16 cellular contexts compared by ENCODE assay signal in the genomic region with DNA sequence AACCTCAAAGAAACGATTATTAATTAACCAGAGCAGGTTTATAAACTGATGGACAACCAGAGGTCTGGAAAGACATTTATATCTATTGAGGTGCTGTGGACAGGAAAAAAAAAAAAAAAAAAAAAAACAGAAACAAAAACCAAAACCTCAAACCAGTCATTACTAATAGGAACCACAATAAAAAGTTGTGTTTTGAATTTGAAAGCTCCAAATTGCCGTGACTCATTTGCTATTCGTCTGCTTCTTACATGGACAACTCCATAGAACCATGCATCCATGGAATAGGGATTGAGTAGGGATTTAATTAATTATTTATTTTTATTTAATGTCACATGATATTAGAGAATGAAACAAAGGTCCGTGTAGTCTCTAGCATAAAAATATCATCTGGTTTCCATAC.
A peak's percentile ranks its signal among the peaks of the same experiment; 100 is the strongest.
DNase-seq lines count a peak whose midpoint lies in the region; ATAC-seq and TF ChIP-seq lines count a peak whose summit lies in the region.
"Had no signal": no experiment of that assay in that cellular context is flagged by ENCODE, and none has a peak within 500 bp of the region (broad histone marks: within the 10 kb centered on the region; RNA-seq: fewer than 3 reads in every experiment).

No MANE protein-coding gene starts in this region.

- CTCF ChIA-PET in activated CD8-positive, alpha-beta memory T cell treated with anti-CD3 and anti-CD28 coated beads, Interleukin-2, amount 10 ng/mL, durations not matched to agents 7 days and 5 days (lab: Charles Lee), result interaction anchor here (0.7 to 1.3 kb wide), 2 partner anchors 10 to 68 kb away, joined by 3 read pairs; no protein-coding TSS in a partner anchor

- no peak for TF ChIP-seq CTCF in ovary (IDR thresholded peaks at IDR 0.05)
- TF ChIP-seq CTCF in GM20000 (IDR thresholded peaks at IDR 0.05; ENCODE audit: extremely low read depth, missing control alignments), result no peak

- no peaks in the 10 kb centered on the region for H3K27me3 Mint-ChIP-seq in activated CD8-positive, alpha-beta memory T cell treated with anti-CD3 and anti-CD28 coated beads, Interleukin-2, amount 10 ng/mL, durations not matched to agents 7 days and 5 days
- no peaks in the 10 kb centered on the region for H3K27me3 Mint-ChIP-seq in effector memory CD8-positive, alpha-beta T cell
- H3K27me3 Mint-ChIP-seq: dendritic cell treated with granulocyte-macrophage colony-stimulating factor and Interleukin-4, amounts not matched to agents 40 ng/mL and 50 ng/mL, for 4 days; progenitor cell of endocrine pancreas had no signal

- H3K4me1 ChIP-seq in ovary (ENCODE audit: insufficient read depth), result no peaks in the 10 kb centered on the region
- H3K4me1 ChIP-seq: thyroid gland had no signal

- H3K27ac ChIP-seq in ovary, result no peak overlapping the region
- H3K27ac ChIP-seq: A549, thyroid gland had no signal

- ATAC-seq in activated CD8-positive, alpha-beta memory T cell treated with anti-CD3 and anti-CD28 coated beads, Interleukin-2, amount 10 ng/mL, durations not matched to agents 7 days and 5 days, result peak; percentile 15
- ATAC-seq in effector memory CD8-positive, alpha-beta T cell (replicated peaks), result peak; percentile 8
- ATAC-seq in stimulated activated effector memory CD8-positive, alpha-beta T cell treated with anti-CD3 and anti-CD28 coated beads, Interleukin-12 subunit alpha, Interleukin-12 subunit beta, amount 100 ng/mL, for 72 hours, result peak; percentile 60
- ATAC-seq: A549 had no signal

- H3K9me3 Mint-ChIP-seq in activated CD8-positive, alpha-beta memory T cell treated with anti-CD3 and anti-CD28 coated beads, Interleukin-2, amount 10 ng/mL, durations not matched to agents 7 days and 5 days (ENCODE audit: low read depth), result no peaks in the 10 kb centered on the region
- no peaks in the 10 kb centered on the region for H3K9me3 Mint-ChIP-seq in effector memory CD8-positive, alpha-beta T cell
- no peaks in the 10 kb centered on the region for H3K9me3 Mint-ChIP-seq in stimulated activated effector memory CD8-positive, alpha-beta T cell treated with anti-CD3 and anti-CD28 coated beads, Interleukin-12 subunit alpha, Interleukin-12 subunit beta, amount 100 ng/mL, for 72 hours
- H3K9me3 Mint-ChIP-seq: dendritic cell treated with granulocyte-macrophage colony-stimulating factor and Interleukin-4, amounts not matched to agents 40 ng/mL and 50 ng/mL, for 4 days had no signal

- no peak for DNase-seq in activated CD8-positive, alpha-beta memory T cell treated with anti-CD3 and anti-CD28 coated beads, Interleukin-2, amount 10 ng/mL, durations not matched to agents 7 days and 5 days
- DNase-seq in activated CD8-positive, alpha-beta memory T cell treated with anti-CD3 and anti-CD28 coated beads for 24 hours, result no peak
- DNase-seq in LHCN-M2 (ENCODE audit: low read depth), result peak; percentile 71
- no peak for DNase-seq in effector memory CD8-positive, alpha-beta T cell
- DNase-seq in stimulated activated effector memory CD8-positive, alpha-beta T cell treated with anti-CD3 and anti-CD28 coated beads, Interleukin-12 subunit alpha, Interleukin-12 subunit beta, amount 100 ng/mL, for 72 hours (ENCODE audit: low spot score in 2 of 2), result no peak
- DNase-seq in ovary, result no peak
- no peak for DNase-seq in GM20000 (ENCODE audit: low spot score)
- no peak for DNase-seq in H7
- DNase-seq: anterior cingulate cortex, GOT3, midbrain, NCI-H2171, thyroid gland had no signal

- H3K36me3 ChIP-seq in ovary, result no peaks in the 10 kb centered on the region
- H3K36me3 ChIP-seq in H7 (replicated peaks; ENCODE audit: control insufficient read depth, insufficient read depth, low read length), result no peaks in the 10 kb centered on the region
- H3K36me3 ChIP-seq: thyroid gland had no signal

- H3K36me3 Mint-ChIP-seq in activated CD8-positive, alpha-beta memory T cell treated with anti-CD3 and anti-CD28 coated beads, Interleukin-2, amount 10 ng/mL, durations not matched to agents 7 days and 5 days, result peaks cover 4% of the 10 kb centered on the region
- H3K36me3 Mint-ChIP-seq in effector memory CD8-positive, alpha-beta T cell (ENCODE audit: insufficient read depth), result peaks cover 5% of the 10 kb centered on the region
- no peaks in the 10 kb centered on the region for H3K36me3 Mint-ChIP-seq in stimulated activated effector memory CD8-positive, alpha-beta T cell treated with anti-CD3 and anti-CD28 coated beads, Interleukin-12 subunit alpha, Interleukin-12 subunit beta, amount 100 ng/mL, for 72 hours

- H3K27me3 ChIP-seq in ovary (no peaks in the 10 kb centered on the region), H7 (ENCODE audit: control insufficient read depth, insufficient read depth, low read length) (no peaks in the 10 kb centered on the region)
- H3K27me3 ChIP-seq: thyroid gland had no signal

- no peaks in the 10 kb centered on the region for H3K9me3 ChIP-seq in ovary
- H3K9me3 ChIP-seq: A549, thyroid gland had no signal

- H3K4me1 Mint-ChIP-seq in activated CD8-positive, alpha-beta memory T cell treated with anti-CD3 and anti-CD28 coated beads, Interleukin-2, amount 10 ng/mL, durations not matched to agents 7 days and 5 days, result peaks cover 36% of the 10 kb centered on the region
- peaks cover 10 to 60% of the 10 kb centered on the region in 2 donors for H3K4me1 Mint-ChIP-seq in effector memory CD8-positive, alpha-beta T cell (ENCODE audit: low read depth in 2 of 2)
- peaks cover 16% of the 10 kb centered on the region for H3K4me1 Mint-ChIP-seq in stimulated activated effector memory CD8-positive, alpha-beta T cell treated with anti-CD3 and anti-CD28 coated beads, Interleukin-12 subunit alpha, Interleukin-12 subunit beta, amount 100 ng/mL, for 72 hours

- peak overlapping the region; percentile 22 for H3K4me3 Mint-ChIP-seq in activated CD8-positive, alpha-beta memory T cell treated with anti-CD3 and anti-CD28 coated beads, Interleukin-2, amount 10 ng/mL, durations not matched to agents 7 days and 5 days
- H3K4me3 Mint-ChIP-seq in effector memory CD8-positive, alpha-beta T cell, result peak overlapping the region in 1 of 2 donors; percentile 76
- peak overlapping the region; percentile 39 for H3K4me3 Mint-ChIP-seq in stimulated activated effector memory CD8-positive, alpha-beta T cell treated with anti-CD3 and anti-CD28 coated beads, Interleukin-12 subunit alpha, Interleukin-12 subunit beta, amount 100 ng/mL, for 72 hours
- H3K4me3 Mint-ChIP-seq: dendritic cell treated with granulocyte-macrophage colony-stimulating factor and Interleukin-4, amounts not matched to agents 40 ng/mL and 50 ng/mL, for 4 days had no signal

- intact Hi-C loops in ovary (cut with DNase I), result no loop called here

- 57 to 75% (median 65%) methylated on average over 4 of the region's 4 CpGs for WGBS in ovary, 3 donors

- no peak overlapping the region for H3K4me3 ChIP-seq in ovary
- H3K4me3 ChIP-seq in H7 (ENCODE audit: insufficient read depth, low read depth, low read length), result no peak overlapping the region
- H3K4me3 ChIP-seq: A549, thyroid gland had no signal

- no peak for TF ChIP-seq EP300 in ovary (IDR thresholded peaks at IDR 0.05)

- H3K27ac Mint-ChIP-seq in activated CD8-positive, alpha-beta memory T cell treated with anti-CD3 and anti-CD28 coated beads, Interleukin-2, amount 10 ng/mL, durations not matched to agents 7 days and 5 days, result peak overlapping the region; percentile 72
- H3K27ac Mint-ChIP-seq in effector memory CD8-positive, alpha-beta T cell, result peak overlapping the region in 1 of 2 donors; percentile 90
- no peak overlapping the region for H3K27ac Mint-ChIP-seq in stimulated activated effector memory CD8-positive, alpha-beta T cell treated with anti-CD3 and anti-CD28 coated beads, Interleukin-12 subunit alpha, Interleukin-12 subunit beta, amount 100 ng/mL, for 72 hours
- H3K27ac Mint-ChIP-seq: dendritic cell treated with granulocyte-macrophage colony-stimulating factor and Interleukin-4, amounts not matched to agents 40 ng/mL and 50 ng/mL, for 4 days; progenitor cell of endocrine pancreas had no signal

- no peak for TF ChIP-seq POLR2A in ovary (IDR thresholded peaks at IDR 0.05)

Comparison
In these comparisons a context has a peak if more than half of its experiments do, and no peak if none do; other contexts are left out.
1. ATAC-seq: peak in every context shown above with its lines; median percentile 60 in stimulated activated effector memory CD8-positive, alpha-beta T cell treated with anti-CD3 and anti-CD28 coated beads, Interleukin-12 subunit alpha, Interleukin-12 subunit beta, amount 100 ng/mL, for 72 hours; 15 in activated CD8-positive, alpha-beta memory T cell treated with anti-CD3 and anti-CD28 coated beads, Interleukin-2, amount 10 ng/mL, durations not matched to agents 7 days and 5 days; 8 in effector memory CD8-positive, alpha-beta T cell.